Comparison of ENCODE assay signal across 9 cellular contexts in the genomic region with DNA sequence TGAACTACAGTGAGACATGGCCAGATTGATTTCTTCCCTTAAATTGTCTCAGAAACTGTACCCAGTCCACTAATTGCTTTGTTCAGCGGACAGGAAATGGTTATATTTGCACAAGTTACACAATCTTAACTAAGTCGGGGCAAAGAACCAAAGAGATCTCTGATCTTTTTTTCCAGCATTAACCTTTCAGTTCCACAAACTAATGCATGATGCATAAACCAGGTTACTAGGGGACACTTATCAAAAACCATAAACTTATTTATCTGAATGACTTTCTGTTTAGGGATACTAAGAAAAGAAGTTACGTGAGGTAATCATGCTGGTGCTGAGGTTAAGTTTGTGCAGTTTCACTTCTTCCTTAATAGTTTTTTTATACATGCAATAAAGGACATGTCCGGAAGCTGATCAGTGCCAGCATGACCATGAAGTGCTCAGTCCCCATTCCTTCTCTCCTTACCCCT. TPM values are rescaled to one million over a fixed set of nuclear protein-coding genes. Genes with fewer than 3 reads are reported as not detected.
DNase-seq lines count a peak whose midpoint lies in the region; ATAC-seq, FAIRE-seq and TF ChIP-seq lines count a peak whose summit lies in the region.
"Had no signal": no experiment of that assay in that cellular context is flagged by ENCODE, and none has a peak within 500 bp of the region (broad histone marks: within the 10 kb centered on the region; RNA-seq: fewer than 3 reads in every experiment).

No MANE protein-coding gene starts in this region.

- no peaks in the 10 kb centered on the region for H3K27me3 ChIP-seq in ACC112 (ENCODE audit: insufficient read depth, low read length)
- H3K27me3 ChIP-seq in K562 (ENCODE audit: control insufficient read depth in 2 of 2, insufficient read depth in 2 of 2, low read length in 2 of 2): no peaks in the 10 kb centered on the region
- no peaks in the 10 kb centered on the region for H3K27me3 ChIP-seq in GM23338 (ENCODE audit: insufficient read depth)

- no TSS peak for BruUV-seq in K562 (replicated peaks; lab: Mats Ljungman, UMichigan)

- H3K36me3 ChIP-seq in ACC112 (ENCODE audit: insufficient read depth, low read length): peaks cover 36% of the 10 kb centered on the region
- H3K36me3 ChIP-seq in K562 (ENCODE audit: control insufficient read depth, insufficient read depth, low read length): peaks cover 17% of the 10 kb centered on the region; the same call in 2 of the 3 replicates
- no peaks in the 10 kb centered on the region for H3K36me3 ChIP-seq in GM23338 (ENCODE audit: insufficient read depth)

- H3K36me3 Mint-ChIP-seq in naive B cell (peaks cover 0 to 8% of the 10 kb centered on the region in 2 donors), GM23338 (ENCODE audit: low read depth) (peaks cover 20% of the 10 kb centered on the region; the same call in 2 of the 3 replicates)

- H3K27ac Mint-ChIP-seq in naive B cell (peak overlapping the region in 2 of 6 donors; percentile 10 to 34), GM23338 (no peak overlapping the region)

- in situ Hi-C loops in K562 (cut with MboI): no loop called here

- no peak for TF ChIP-seq EP300 in K562 (IDR thresholded peaks at IDR 0.05; ENCODE audit: low read length)

- H3K4me3 Mint-ChIP-seq in naive B cell (peak overlapping the region; percentile 10 to 85 (median 71)), GM23338 (no peak overlapping the region)

- no peak for TF ChIP-seq POLR2A in K562 (conservative IDR thresholded peaks at IDR 0.05)

- H3K9me1 ChIP-seq in K562 (ENCODE audit: control insufficient read depth, insufficient read depth, low read length): no peaks in the 10 kb centered on the region

- H3K79me2 ChIP-seq in ACC112 (ENCODE audit: control insufficient read depth, insufficient read depth, low read length, unreplicated experiment) (peaks cover 98% of the 10 kb centered on the region), K562 (ENCODE audit: control insufficient read depth, insufficient read depth, low read length) (peaks cover 91% of the 10 kb centered on the region), GM23338 (replicated peaks; ENCODE audit: insufficient read depth) (peaks cover 99% of the 10 kb centered on the region)

- WGBS in K562 (ENCODE audit: insufficient coverage, low coverage, missing lambda C conversion rate): 50% methylated on average over 4 of the region's 4 CpGs

- H2AFZ ChIP-seq in ACC112 (ENCODE audit: low read length, unreplicated experiment) (no peak overlapping the region), K562 (ENCODE audit: low read depth, low read length) (no peak overlapping the region), GM23338 (no peak overlapping the region)

- POLR2A ChIA-PET in K562 (lab: Yijun Ruan, JAX): interaction anchor here (1.5 kb wide), 1 partner anchor 19 kb away, joined by 5 read pairs; no protein-coding TSS in a partner anchor

- TF ChIP-seq CTCF in K562 (IDR thresholded peaks at IDR 0.05 in 2 of 3, conservative IDR thresholded peaks at IDR 0.05 in 1 of 3; ENCODE audit: insufficient read depth in 2 of 3, low read depth in 1 of 3, low read length in 3 of 3) (no peak), GM23338 (conservative IDR thresholded peaks at IDR 0.05; ENCODE audit: low read depth in 2 of 2) (no peak)

- H3K27ac ChIP-seq in ACC112 (ENCODE audit: low read depth, low read length) (peak overlapping the region; percentile 62), K562 (ENCODE audit: extremely low read depth, low read depth, low read length) (no peak overlapping the region), GM23338 (ENCODE audit: low read depth) (no peak overlapping the region)

- H3K9me2 ChIP-seq in GM23338 (ENCODE audit: insufficient read depth): no peaks in the 10 kb centered on the region

- peak overlapping the region; percentile 58 for H3K4me3 ChIP-seq in ACC112 (ENCODE audit: low read depth, low read length)
- no peak overlapping the region for H3K4me3 ChIP-seq in K562
- H3K4me3 ChIP-seq in GM23338: no peak overlapping the region

- H3K4me1 ChIP-seq in ACC112 (ENCODE audit: control insufficient read depth, insufficient read depth, low read length, unreplicated experiment) (peaks cover 84% of the 10 kb centered on the region), K562 (replicated peaks in 1 of 2; ENCODE audit: control insufficient read depth in 2 of 2, insufficient read depth in 2 of 2, low read length in 2 of 2) (peaks cover 7 to 30% of the 10 kb centered on the region in 2 experiments), GM23338 (ENCODE audit: insufficient read depth) (peaks cover 28% of the 10 kb centered on the region)

- H3K4me2 ChIP-seq in K562 (ENCODE audit: insufficient read depth, low read length) (no peak overlapping the region), GM23338 (no peak overlapping the region)

- peaks cover 0 to 12% (median 4%) of the 10 kb centered on the region in 7 donors for H3K9me3 Mint-ChIP-seq in naive B cell
- peaks cover 2% of the 10 kb centered on the region; the same call in 1 of the 3 replicates for H3K9me3 Mint-ChIP-seq in GM23338

- H3K27me3 Mint-ChIP-seq in naive B cell (peaks cover 38 to 52% (median 50%) of the 10 kb centered on the region in 3 donors), GM23338 (ENCODE audit: insufficient read depth, low read depth, poor library complexity) (no peaks in the 10 kb centered on the region)

- FAIRE-seq in K562 (lab: Jason Lieb, UNC): no peak

- H3K9ac ChIP-seq in K562 (ENCODE audit: insufficient read depth in 1 of 2, low read depth in 2 of 2, low read length in 2 of 2): no peak overlapping the region

- DNase-seq in K562 (ENCODE audit: extremely low read depth in 1 of 4, low spot score in 3 of 4) (no peak), naive B cell (peak; percentile 57), HPDE6-E6E7 (ENCODE audit: extremely low spot score) (no peak), GM23338 (ENCODE audit: low spot score) (no peak), NCI-H146 (lab: John Stamatoyannopoulos, UW) (no peak)
- DNase-seq: DND-41 had no signal

- no peaks in the 10 kb centered on the region for H3F3A ChIP-seq in GM23338 (replicated peaks; ENCODE audit: low read depth)

- H4K20me1 ChIP-seq in K562 (replicated peaks; ENCODE audit: control insufficient read depth, insufficient read depth, low read length) (peaks cover 5% of the 10 kb centered on the region; the same call in 1 of the 2 replicates), GM23338 (replicated peaks; ENCODE audit: insufficient read depth) (peaks cover 40% of the 10 kb centered on the region)

- no peak for TF ChIP-seq RAD21 in K562 (CRISPR knock-in tag; conservative IDR thresholded peaks at IDR 0.05 in 1 of 2, IDR thresholded peaks at IDR 0.05 in 1 of 2)

- H3K9me3 ChIP-seq in K562 (replicated peaks; ENCODE audit: control insufficient read depth, insufficient read depth, low read depth, low read length): peaks cover 2% of the 10 kb centered on the region; the same call in 1 of the 2 replicates

- peak; percentile 93 for ATAC-seq in GM19452 (IDR thresholded peaks at IDR 0.05; ENCODE audit: unreplicated experiment)
- peak; percentile 85 for ATAC-seq in HG03439 (IDR thresholded peaks at IDR 0.05; ENCODE audit: unreplicated experiment)
- ATAC-seq in K562: no peak
- ATAC-seq in naive B cell (ENCODE audit: low read depth in 2 of 2): peak; percentile 95 to 98
- no peak for ATAC-seq in GM23338

- H3K4me1 Mint-ChIP-seq in naive B cell (peaks cover 9 to 28% (median 19%) of the 10 kb centered on the region in 3 donors), GM23338 (peaks cover 36% of the 10 kb centered on the region)

- intact Hi-C loops in K562 (cut with micrococcal nuclease): no loop called here

- CTCF ChIA-PET in K562 (lab: Yijun Ruan, JAX; ENCODE audit: low intra/inter-chr PET ratio): no interaction called here

TF ChIP-seq in K562, 482 proteins besides CTCF, POLR2A, EP300 and RAD21 (continues in another document):
- TF ChIP-seq ETV1 (tag; conservative IDR thresholded peaks at IDR 0.05; ENCODE audit: low read depth) (0 out of 2 replicates have a peak, but pooled peaks have one; percentile 8), ZFX (CRISPR knock-in tag; IDR thresholded peaks at IDR 0.05) (no peak)

RNA-seq across cellular contexts. Expression of a gene that starts 22.4 kb away (rescaled TPM):
- total RNA-seq in K562 (2011; cell fraction: chromatin; rRNA removed; ENCODE audit: low replicate concordance): 142 and 253 TPM in 2 replicates
- total RNA-seq in K562 (2011; cell fraction: nucleolus; rRNA removed): 37.0 and 58.0 TPM in 2 replicates
- 132 and 200 TPM in 2 replicates for total RNA-seq in K562 (2011; cell fraction: nucleoplasm; rRNA removed)
- 19.1 and 20.2 TPM in 2 replicates for total RNA-seq in K562 (2014; rRNA removed)
- total RNA-seq in K562 (2014; rRNA removed; fragmentation: Illumina TruSeq; extraction: Trizol): 23.8 and 29.5 TPM in 2 replicates
- total RNA-seq in K562 (2015; rRNA removed; fragmentation: Illumina TruSeq; extraction: Trizol): 25.6 and 26.1 TPM in 2 replicates
- 29.5 and 35.8 TPM in 2 replicates for total RNA-seq in K562 (2021)
- polyA plus RNA-seq in K562 (2011; rRNA removed): 10.9 and 12.1 TPM in 2 replicates
- polyA plus RNA-seq in K562 (2011; cell fraction: cytosol; rRNA removed): 7.1 and 12.2 TPM in 2 replicates
- 46.5 and 50.1 TPM in 2 replicates for polyA plus RNA-seq in K562 (2011; cell fraction: nucleus; rRNA removed)
- 14.7 and 30.8 TPM in 2 replicates for polyA plus RNA-seq in K562 (2012)
- 14.0 and 16.2 TPM in 2 replicates for polyA plus RNA-seq in K562 (2014; fragmentation: Illumina TruSeq; extraction: Trizol)
- polyA plus RNA-seq in K562 (2014; fragmentation: Nextera tagmentation; extraction: Ambion mirVana): 10 to 100 TPM in 1 of 2 experiments, 1 to 10 TPM in 1; 7.0 to 10.5 TPM
- 9.2 and 9.8 TPM in 2 replicates for polyA plus RNA-seq in K562 (2014; rRNA removed)
- 46.1 and 71.6 TPM in 2 replicates for polyA minus RNA-seq in K562 (2011; rRNA and poly(A)+ RNA removed)
- polyA minus RNA-seq in K562 (2011; cell fraction: cytosol; rRNA and poly(A)+ RNA removed): 11.2 and 13.2 TPM in 2 replicates
- 59.6 and 111 TPM in 2 replicates for polyA minus RNA-seq in K562 (2011; cell fraction: nucleus; rRNA and poly(A)+ RNA removed)
- 1 to 10 TPM in 5 of 6 donors, not detected in 1; 1.2 to 3.1 (median 2.2) TPM for polyA plus RNA-seq in naive B cell (ENCODE audit: low read depth in 6 of 6)
- 45.0 and 55.4 TPM in 2 replicates for total RNA-seq in GM23338 (2014; rRNA removed; shearing (Covaris generic))
- 17.8 and 19.1 TPM in 2 replicates for polyA plus RNA-seq in GM23338 (2016; fragmentation: Nextera tagmentation; extraction: Ambion mirVana)

Comparison
In these comparisons a context has a peak if more than half of its experiments do, and no peak if none do; other contexts are left out.
1. ATAC-seq: peak in GM19452 (single experiment), HG03439 (single experiment) and naive B cell (2 of 2); none in K562 (single experiment) and GM23338 (single experiment).